ENCODE assay signal across 26 cellular contexts in genomic region chr15:64710664-64711441, GRCh38.
"Had no signal": no experiment of that assay in that cellular context is flagged by ENCODE, and none has a peak within 500 bp of the region (broad histone marks: within the 10 kb centered on the region; RNA-seq: fewer than 3 reads in every experiment).

No MANE protein-coding gene starts in this region.

- H3K4me3 Mint-ChIP-seq: immature natural killer cell; natural killer cell treated with Interleukin-12 subunit alpha and Interleukin-12 subunit beta and Interleukin-15 and Interleukin-18, amount 100 ng/mL, for 72 hours; stimulated activated memory B cell treated with anti-CD40 and anti-IgM and Interleukin-4, amounts not matched to agents 10 μg/mL and 1 μg/mL and 100 μg/mL, for 72 hours; stimulated activated naive CD8-positive, alpha-beta T cell treated with anti-CD3 and anti-CD28 coated beads, Interleukin-15, Interleukin-2, amounts not matched to agents 100 ng/mL and 50 ng/mL, for 24 hours had no signal

- H3K27ac Mint-ChIP-seq: immature natural killer cell; stimulated activated memory B cell treated with anti-CD40 and anti-IgM and Interleukin-4, amounts not matched to agents 10 μg/mL and 1 μg/mL and 100 μg/mL, for 72 hours; stimulated activated naive CD8-positive, alpha-beta T cell treated with anti-CD3 and anti-CD28 coated beads, Interleukin-15, Interleukin-2, amounts not matched to agents 100 ng/mL and 50 ng/mL, for 24 hours had no signal

- H3K4me1 Mint-ChIP-seq: immature natural killer cell; stimulated activated memory B cell treated with anti-CD40 and anti-IgM and Interleukin-4, amounts not matched to agents 10 μg/mL and 1 μg/mL and 100 μg/mL, for 72 hours had no signal

- H3K9me3 Mint-ChIP-seq: immature natural killer cell; natural killer cell treated with Interleukin-12 subunit alpha and Interleukin-12 subunit beta and Interleukin-15 and Interleukin-18, amount 100 ng/mL, for 72 hours; stimulated activated memory B cell treated with anti-CD40 and anti-IgM and Interleukin-4, amounts not matched to agents 10 μg/mL and 1 μg/mL and 100 μg/mL, for 72 hours; stimulated activated naive CD8-positive, alpha-beta T cell treated with anti-CD3 and anti-CD28 coated beads, Interleukin-15, Interleukin-2, amounts not matched to agents 100 ng/mL and 50 ng/mL, for 24 hours had no signal

- H3K27ac ChIP-seq: colonic mucosa, esophagus squamous epithelium, left ventricle myocardium inferior, lower lobe of right lung, psoas muscle, skin epidermis, spleen, suprapubic skin, transverse colon, upper lobe of right lung, uterus had no signal

- H3K36me3 Mint-ChIP-seq: immature natural killer cell; natural killer cell treated with Interleukin-12 subunit alpha and Interleukin-12 subunit beta and Interleukin-15 and Interleukin-18, amount 100 ng/mL, for 72 hours; stimulated activated memory B cell treated with anti-CD40 and anti-IgM and Interleukin-4, amounts not matched to agents 10 μg/mL and 1 μg/mL and 100 μg/mL, for 72 hours had no signal

- ATAC-seq: left colon; lower lobe of right lung; natural killer cell treated with Interleukin-12 subunit alpha and Interleukin-12 subunit beta and Interleukin-15 and Interleukin-18, amount 100 ng/mL, for 72 hours; psoas muscle; right cardiac atrium; stimulated activated memory B cell treated with anti-CD40 and anti-IgM and Interleukin-4, amounts not matched to agents 10 μg/mL and 1 μg/mL and 100 μg/mL, for 72 hours; upper lobe of right lung had no signal

- H3K27me3 Mint-ChIP-seq: natural killer cell treated with Interleukin-12 subunit alpha and Interleukin-12 subunit beta and Interleukin-15 and Interleukin-18, amount 100 ng/mL, for 72 hours; stimulated activated memory B cell treated with anti-CD40 and anti-IgM and Interleukin-4, amounts not matched to agents 10 μg/mL and 1 μg/mL and 100 μg/mL, for 72 hours; stimulated activated naive CD8-positive, alpha-beta T cell treated with anti-CD3 and anti-CD28 coated beads, Interleukin-15, Interleukin-2, amounts not matched to agents 100 ng/mL and 50 ng/mL, for 24 hours had no signal

- DNase-seq: colonic mucosa; dermis blood vessel endothelial cell; effector memory CD4-positive, alpha-beta T cell; erythroblast; esophagus squamous epithelium; foreskin melanocyte; hypothalamus; immature natural killer cell; islet precursor cell; kidney glomerular epithelial cell; left colon; left ventricle myocardium inferior; lower lobe of right lung; nucleus accumbens; psoas muscle; right cardiac atrium; stimulated activated CD4-positive, alpha-beta T cell treated with anti-CD3 and anti-CD28 coated beads, Interleukin-4, amount 100 ng/mL, for 4 hours; transverse colon; upper lobe of right lung; uterus had no signal
